In the genomic region with DNA sequence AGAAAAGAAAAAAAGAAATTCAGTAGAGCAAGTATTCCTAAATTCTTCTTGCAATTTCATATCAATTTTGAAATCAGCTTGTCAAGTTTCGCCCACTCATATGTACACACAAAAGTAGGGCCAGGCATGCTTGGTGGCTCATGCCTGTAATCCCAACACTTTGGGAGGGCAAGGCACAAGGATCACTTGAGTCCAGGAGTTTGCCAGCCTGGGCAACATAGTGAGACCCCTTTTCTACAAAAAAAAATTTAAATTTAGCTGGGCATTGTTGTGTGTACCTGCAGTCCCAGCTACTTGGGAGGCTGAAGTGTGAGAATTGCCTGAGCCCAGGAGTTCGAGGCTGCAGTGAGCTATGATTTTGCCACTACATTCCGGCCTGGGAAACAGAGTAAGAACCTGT, we compare ENCODE assay signal across 7 cellular contexts.
"Had no signal": no experiment of that assay in that cellular context is flagged by ENCODE, and none has a peak within 500 bp of the region (broad histone marks: within the 10 kb centered on the region; RNA-seq: fewer than 3 reads in every experiment).

No MANE protein-coding gene starts in this region.

- H3K4me2 ChIP-seq: KMS-11 had no signal

- ATAC-seq: HepG2 had no signal

- H3K27ac ChIP-seq: HL-60, KMS-11 had no signal

- FAIRE-seq: HepG2, HTR-8/SVneo had no signal

- DNase-seq: IMR-90, KBM-7, KG1 had no signal

- H3K9ac ChIP-seq: KMS-11 had no signal
